In the genomic region with DNA sequence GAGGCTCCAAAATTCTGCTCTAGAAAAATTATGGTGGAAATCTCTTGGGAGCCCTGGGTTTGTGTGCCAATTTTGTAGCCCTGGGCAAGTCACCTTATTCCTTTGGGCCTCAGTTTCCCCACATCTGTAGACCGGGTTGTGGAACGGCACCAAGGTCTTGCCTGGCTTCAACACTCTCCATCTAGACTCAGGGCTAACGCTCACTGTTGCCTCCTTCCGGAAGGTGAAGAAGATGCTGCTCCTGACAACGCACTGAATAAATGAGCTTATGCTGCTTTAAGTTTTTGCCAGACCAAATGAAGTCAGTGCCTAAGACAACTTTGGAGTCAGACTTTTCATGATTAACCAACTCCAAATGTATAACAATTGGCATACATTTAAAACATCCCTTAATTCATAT, we compare ENCODE assay signal across 24 cellular contexts.
"Had no signal": no experiment of that assay in that cellular context is flagged by ENCODE, and none has a peak within 500 bp of the region (broad histone marks: within the 10 kb centered on the region; RNA-seq: fewer than 3 reads in every experiment).

No MANE protein-coding gene starts in this region.

- H3K4me3 ChIP-seq: ascending aorta, gastroesophageal sphincter, ovary, psoas muscle, testis, transverse colon had no signal

- DNase-seq: activated CD4-positive, alpha-beta T cell treated with anti-CD3 and anti-CD28 coated beads for 4 hours; activated CD4-positive, alpha-beta T cell treated with anti-CD3 and anti-CD28 coated beads, Interleukin-2, amount 50 U/mL, for 4 hours; activated effector memory CD4-positive, alpha-beta T cell treated with anti-CD3 and anti-CD28 coated beads, Interleukin-2, amount 50 U/mL, for 16 hours; activated naive CD4-positive, alpha-beta T cell treated with anti-CD3 and anti-CD28 coated beads, Interleukin-2, amount 10 ng/mL, durations not matched to agents 7 days and 5 days; activated naive CD8-positive, alpha-beta T cell treated with anti-CD3 and anti-CD28 coated beads, Interleukin-2, amount 10 ng/mL, durations not matched to agents 7 days and 5 days; brain microvascular endothelial cell; caudate nucleus; cortex of kidney; effector memory CD8-positive, alpha-beta T cell; hippocampal formation; left cardiac atrium; midbrain; naive thymus-derived CD4-positive, alpha-beta T cell; ovary; psoas muscle; stimulated activated CD4-positive, alpha-beta T cell treated with anti-CD3 and anti-CD28 coated beads, Interleukin-12 subunit alpha, Interleukin-12 subunit beta, amount 100 ng/mL, for 4 hours; stimulated activated CD4-positive, alpha-beta T cell treated with anti-CD3 and anti-CD28 coated beads, Interleukin-4, amount 100 ng/mL, for 1 hour; stimulated activated naive CD8-positive, alpha-beta T cell treated with anti-CD3 and anti-CD28 coated beads, Interleukin-15, Interleukin-2, amounts not matched to agents 100 U/mL and 50 U/mL, for 24 hours; testis; transverse colon had no signal

- H3K36me3 ChIP-seq: ascending aorta, brain microvascular endothelial cell, ovary had no signal

- H3K9me3 ChIP-seq: ascending aorta, gastroesophageal sphincter, ovary, psoas muscle, testis, transverse colon had no signal

- H3K27me3 ChIP-seq: ascending aorta, brain microvascular endothelial cell, gastroesophageal sphincter, ovary, testis, transverse colon had no signal

- FAIRE-seq: endothelial cell of umbilical vein, keratinocyte had no signal

- H3K4me1 ChIP-seq: ascending aorta, gastroesophageal sphincter, testis, transverse colon had no signal

- H3K27ac ChIP-seq: ascending aorta, brain microvascular endothelial cell, gastroesophageal sphincter, ovary, psoas muscle, testis, transverse colon had no signal

- ATAC-seq: effector memory CD8-positive, alpha-beta T cell; gastroesophageal sphincter; naive thymus-derived CD4-positive, alpha-beta T cell; psoas muscle; stimulated activated naive CD8-positive, alpha-beta T cell treated with anti-CD3 and anti-CD28 coated beads, Interleukin-15, Interleukin-2, amounts not matched to agents 100 U/mL and 50 U/mL, for 24 hours had no signal
